ENCODE assay signal across 15 cellular contexts in genomic region chr21:44416193-44416592, GRCh38. TPM values are rescaled to one million over a fixed set of nuclear protein-coding genes. Genes with fewer than 3 reads are reported as not detected.
"Had no signal": no experiment of that assay in that cellular context is flagged by ENCODE, and none has a peak within 500 bp of the region (broad histone marks: within the 10 kb centered on the region; RNA-seq: fewer than 3 reads in every experiment).

No MANE protein-coding gene starts in this region.

- H3K4me1 Mint-ChIP-seq: activated CD4-positive, alpha-beta T cell treated with anti-CD3 and anti-CD28 coated beads, Interleukin-2, amount 10 ng/mL, durations not matched to agents 24 days and 14 days; WTC11 had no signal

- H3K4me1 ChIP-seq: gastrocnemius medialis, heart left ventricle, SJCRH30 had no signal

- H3K27ac ChIP-seq: gastrocnemius medialis, heart left ventricle, neutrophil, SJCRH30 had no signal

- H3K27ac Mint-ChIP-seq: activated CD4-positive, alpha-beta T cell treated with anti-CD3 and anti-CD28 coated beads, Interleukin-2, amount 10 ng/mL, durations not matched to agents 24 days and 14 days; activated CD8-positive, alpha-beta T cell treated with anti-CD3 and anti-CD28 coated beads, Interleukin-2, amount 10 ng/mL, durations not matched to agents 7 days and 5 days; activated T-helper 2 cell treated with anti-CD3 and anti-CD28 coated beads, Interferon-gamma antibody, Interleukin-2, Interleukin-4, amounts not matched to agents 10 μg/mL and 5 μg/mL and 100 μg/mL, durations not matched to agents 14 hours and 24 hours and 36 hours; naive thymus-derived CD4-positive, alpha-beta T cell; stimulated activated naive CD8-positive, alpha-beta T cell treated with anti-CD3 and anti-CD28 coated beads, Interleukin-15, Interleukin-2, amounts not matched to agents 100 ng/mL and 50 ng/mL, for 24 hours; WTC11 had no signal

- H3K27me3 Mint-ChIP-seq: activated CD4-positive, alpha-beta T cell treated with anti-CD3 and anti-CD28 coated beads, Interleukin-2, amount 10 ng/mL, durations not matched to agents 24 days and 14 days; naive thymus-derived CD4-positive, alpha-beta T cell; stimulated activated naive CD8-positive, alpha-beta T cell treated with anti-CD3 and anti-CD28 coated beads, Interleukin-15, Interleukin-2, amounts not matched to agents 100 ng/mL and 50 ng/mL, for 24 hours had no signal

- H3K4me3 ChIP-seq: gastrocnemius medialis, heart left ventricle, SJCRH30 had no signal

- H3K36me3 ChIP-seq: gastrocnemius medialis, SJCRH30 had no signal

- ATAC-seq: activated CD8-positive, alpha-beta T cell treated with anti-CD3 and anti-CD28 coated beads, Interleukin-2, amount 10 ng/mL, durations not matched to agents 7 days and 5 days; gastrocnemius medialis; heart left ventricle; left cardiac atrium; naive thymus-derived CD4-positive, alpha-beta T cell; WTC11 had no signal

- DNase-seq: activated CD4-positive, alpha-beta T cell treated with anti-CD3 and anti-CD28 coated beads, Interleukin-2, amount 10 ng/mL, durations not matched to agents 24 days and 14 days; activated CD8-positive, alpha-beta T cell treated with anti-CD3 and anti-CD28 coated beads, Interleukin-2, amount 10 ng/mL, durations not matched to agents 7 days and 5 days; anterior cingulate cortex; cerebellar nuclear complex; dermis blood vessel endothelial cell; gastrocnemius medialis; left cardiac atrium; naive thymus-derived CD4-positive, alpha-beta T cell; SJCRH30; T-helper 2 cell had no signal

- H3K9me3 ChIP-seq: gastrocnemius medialis, neutrophil had no signal

- H3K4me3 Mint-ChIP-seq: activated CD4-positive, alpha-beta T cell treated with anti-CD3 and anti-CD28 coated beads, Interleukin-2, amount 10 ng/mL, durations not matched to agents 24 days and 14 days; activated CD8-positive, alpha-beta T cell treated with anti-CD3 and anti-CD28 coated beads, Interleukin-2, amount 10 ng/mL, durations not matched to agents 7 days and 5 days; naive thymus-derived CD4-positive, alpha-beta T cell; stimulated activated naive CD8-positive, alpha-beta T cell treated with anti-CD3 and anti-CD28 coated beads, Interleukin-15, Interleukin-2, amounts not matched to agents 100 ng/mL and 50 ng/mL, for 24 hours; WTC11 had no signal

RNA-seq across cellular contexts. Expression of gene LRRC3, which starts 39.1 kb away (rescaled TPM):
- total RNA-seq: SJCRH30 had no signal
